ENCODE assay signal across 14 cellular contexts in the genomic region with DNA sequence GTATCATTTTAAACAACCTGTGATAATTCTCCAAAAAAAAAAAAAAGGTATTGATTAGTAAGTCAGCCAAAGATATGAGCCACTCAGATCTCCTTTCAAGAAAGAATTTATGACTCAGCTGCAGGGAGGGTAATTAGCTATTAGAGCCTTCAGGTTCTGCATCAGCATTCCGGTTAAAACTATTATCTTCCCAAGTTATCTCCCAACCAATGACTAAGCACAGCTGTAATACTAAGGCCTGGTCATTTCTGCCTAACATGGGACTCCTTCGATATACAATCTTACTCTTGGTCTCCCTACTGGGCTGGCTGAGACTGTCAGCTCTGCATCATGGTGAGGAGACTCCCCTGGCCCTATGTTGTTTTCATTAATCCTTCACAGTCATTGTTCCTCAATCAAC.
DNase-seq lines count a peak whose midpoint lies in the region; ATAC-seq lines count a peak whose summit lies in the region.
"Had no signal": no experiment of that assay in that cellular context is flagged by ENCODE, and none has a peak within 500 bp of the region (broad histone marks: within the 10 kb centered on the region; RNA-seq: fewer than 3 reads in every experiment).

No MANE protein-coding gene starts in this region.

- DNase-seq in AG08395 (ENCODE audit: low spot score) (peak; percentile 47), HT-29 (ENCODE audit: low spot score) (peak; percentile 21), astrocyte of the hippocampus (ENCODE audit: low read depth, low spot score) (peak; percentile 49), iris pigment epithelial cell (ENCODE audit: low read depth) (peak; percentile 82), 8988T (no peak), T-helper 9 cell (no peak)
- DNase-seq: aorta; BE2C; naive B cell; NCI-H446; stimulated activated CD4-positive, alpha-beta T cell treated with anti-CD3 and anti-CD28 coated beads, Interleukin-12 subunit alpha, Interleukin-12 subunit beta, amount 100 ng/mL, for 4 hours had no signal

- ATAC-seq in HG03196 (IDR thresholded peaks at IDR 0.05; ENCODE audit: unreplicated experiment) (no peak), HG02571 (IDR thresholded peaks at IDR 0.05; ENCODE audit: unreplicated experiment) (no peak)
- ATAC-seq: Right ventricle myocardium inferior had no signal

Comparison
In these comparisons a context has a peak if more than half of its experiments do, and no peak if none do; other contexts are left out.
1. DNase-seq: peak in AG08395 (single experiment), HT-29 (single experiment), astrocyte of the hippocampus (single experiment) and iris pigment epithelial cell (single experiment); none in 8988T (single experiment) and T-helper 9 cell (single experiment).